ENCODE assay signal across 22 cellular contexts in the genomic region with DNA sequence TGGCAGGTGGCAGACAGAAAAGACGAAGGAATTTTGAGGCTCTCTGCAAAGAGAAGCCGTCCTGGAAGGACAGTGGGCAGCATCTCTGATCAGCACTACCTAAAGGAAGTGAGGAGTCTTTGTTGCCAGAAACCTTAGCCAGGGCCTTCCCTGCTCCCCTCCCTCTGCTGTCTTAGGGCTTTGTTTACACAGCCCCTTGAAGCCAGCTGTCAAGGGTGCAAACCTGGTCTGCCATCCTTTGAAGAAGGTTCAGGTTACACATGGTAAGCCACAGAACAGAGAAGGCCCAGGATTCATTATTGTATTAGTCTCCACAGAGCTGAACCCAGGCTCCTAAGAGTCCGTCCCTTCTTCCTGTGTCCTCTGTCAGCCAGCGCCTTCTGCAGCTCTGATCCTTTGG.
DNase-seq lines count a peak whose midpoint lies in the region; ATAC-seq lines count a peak whose summit lies in the region.
"Had no signal": no experiment of that assay in that cellular context is flagged by ENCODE, and none has a peak within 500 bp of the region (broad histone marks: within the 10 kb centered on the region; RNA-seq: fewer than 3 reads in every experiment).

No MANE protein-coding gene starts in this region.

- H2BK15ac ChIP-seq in neuronal stem cell (ENCODE audit: low read length): no peak overlapping the region

- peaks cover 0 to 9% of the 10 kb centered on the region in 2 donors for H3K4me1 ChIP-seq in neuronal stem cell (ENCODE audit: control insufficient read depth in 2 of 2, insufficient read depth in 1 of 2, low read depth in 1 of 2, low read length in 2 of 2)
- H3K4me1 ChIP-seq: breast epithelium, sigmoid colon had no signal

- no peaks in the 10 kb centered on the region for H3K79me1 ChIP-seq in neuronal stem cell (ENCODE audit: low read depth, low read length)

- no peak overlapping the region for H2AFZ ChIP-seq in neuronal stem cell (ENCODE audit: low read length)

- H3K9me3 Mint-ChIP-seq in stimulated activated naive CD8-positive, alpha-beta T cell treated with anti-CD3 and anti-CD28 coated beads, Interleukin-15, amount 100 ng/mL, for 72 hours: no peaks in the 10 kb centered on the region
- H3K9me3 Mint-ChIP-seq: activated naive CD4-positive, alpha-beta T cell treated with anti-CD3 and anti-CD28 coated beads for 36 hours; activated T-cell treated with anti-CD3 and anti-CD28 coated beads, Interleukin-2, amount 50 U/mL, for 72 hours had no signal

- no peak overlapping the region for H3K4me3 Mint-ChIP-seq in stimulated activated naive CD8-positive, alpha-beta T cell treated with anti-CD3 and anti-CD28 coated beads, Interleukin-15, amount 100 ng/mL, for 72 hours
- H3K4me3 Mint-ChIP-seq: activated CD8-positive, alpha-beta memory T cell treated with anti-CD3 and anti-CD28 coated beads, Interleukin-2, amount 10 ng/mL, durations not matched to agents 7 days and 5 days; activated naive CD4-positive, alpha-beta T cell treated with anti-CD3 and anti-CD28 coated beads for 36 hours; activated T-cell treated with anti-CD3 and anti-CD28 coated beads, Interleukin-2, amount 50 U/mL, for 72 hours had no signal

- no peak overlapping the region for H4K91ac ChIP-seq in neuronal stem cell (ENCODE audit: low read depth, low read length, poor library complexity)

- no peak overlapping the region for H3K9ac ChIP-seq in neuronal stem cell (ENCODE audit: low read depth, low read length, poor library complexity)

- peak overlapping the region; percentile 24 for H3K27ac ChIP-seq in angular gyrus (ENCODE audit: low read depth, low read length)
- no peak overlapping the region for H3K27ac ChIP-seq in neuronal stem cell (replicated peaks; ENCODE audit: low read length)
- H3K27ac ChIP-seq: breast epithelium, sigmoid colon, thyroid gland, WERI-Rb-1 had no signal

- no peak overlapping the region for H4K8ac ChIP-seq in neuronal stem cell (ENCODE audit: low read depth, low read length)

- no peak overlapping the region for H3K4me2 ChIP-seq in neuronal stem cell (ENCODE audit: insufficient read depth, low read length, poor library complexity, severe bottlenecking)

- H3K14ac ChIP-seq in neuronal stem cell (ENCODE audit: low read length): no peak overlapping the region

- no peak overlapping the region for H3K27ac Mint-ChIP-seq in stimulated activated naive CD8-positive, alpha-beta T cell treated with anti-CD3 and anti-CD28 coated beads, Interleukin-15, amount 100 ng/mL, for 72 hours
- H3K27ac Mint-ChIP-seq: activated CD8-positive, alpha-beta memory T cell treated with anti-CD3 and anti-CD28 coated beads, Interleukin-2, amount 10 ng/mL, durations not matched to agents 7 days and 5 days; activated naive CD4-positive, alpha-beta T cell treated with anti-CD3 and anti-CD28 coated beads for 36 hours; activated T-cell treated with anti-CD3 and anti-CD28 coated beads, Interleukin-2, amount 50 U/mL, for 72 hours had no signal

- H3K27me3 Mint-ChIP-seq in stimulated activated naive CD8-positive, alpha-beta T cell treated with anti-CD3 and anti-CD28 coated beads, Interleukin-15, amount 100 ng/mL, for 72 hours: no peaks in the 10 kb centered on the region

- WGBS in neuronal stem cell (ENCODE audit: extremely low coverage in 2 of 2, insufficient read length in 2 of 2, insufficient replicate concordance in 1 of 2), 2 donors: no CpG with 5 or more reads among the region's 4 CpGs

- H2BK12ac ChIP-seq in neuronal stem cell (ENCODE audit: low read length): no peak overlapping the region

- no peaks in the 10 kb centered on the region for H3K27me3 ChIP-seq in neuronal stem cell (ENCODE audit: control insufficient read depth in 3 of 3, insufficient read depth in 3 of 3, low read depth in 1 of 3, low read length in 3 of 3)
- H3K27me3 ChIP-seq: breast epithelium, sigmoid colon, thyroid gland had no signal

- H2BK5ac ChIP-seq in neuronal stem cell (ENCODE audit: low read length): no peak overlapping the region

- peak; percentile 61 for DNase-seq in DMS53 treated with DMSO at 0.1 percent for 48 hours (lab: John Stamatoyannopoulos, UW; ENCODE audit: unreplicated experiment)
- DNase-seq in NCI-H1092 treated with DMSO at 0.1 percent for 48 hours (lab: John Stamatoyannopoulos, UW): peak; percentile 65
- peak; percentile 51 for DNase-seq in NCI-H2196 (lab: John Stamatoyannopoulos, UW; ENCODE audit: unreplicated experiment)
- no peak for DNase-seq in kidney glomerular epithelial cell (lab: John Stamatoyannopoulos, UW)
- DNase-seq in NK-92 (lab: John Stamatoyannopoulos, UW; ENCODE audit: unreplicated experiment): no peak
- no peak for DNase-seq in stimulated activated naive CD8-positive, alpha-beta T cell treated with anti-CD3 and anti-CD28 coated beads, Interleukin-15, amount 100 ng/mL, for 72 hours
- no peak for DNase-seq in neuronal stem cell (ENCODE audit: low spot score)
- DNase-seq: activated CD4-positive, alpha-beta T cell treated with anti-CD3 and anti-CD28 coated beads, Interleukin-2, amount 50 U/mL, for 1 hour; activated CD8-positive, alpha-beta memory T cell treated with anti-CD3 and anti-CD28 coated beads, Interleukin-2, amount 10 ng/mL, durations not matched to agents 7 days and 5 days; activated naive CD4-positive, alpha-beta T cell treated with anti-CD3 and anti-CD28 coated beads for 36 hours; activated T-cell treated with anti-CD3 and anti-CD28 coated beads, Interleukin-2, amount 50 U/mL, for 72 hours; amniotic stem cell; C1 segment of cervical spinal cord; effector CD8-positive, alpha-beta T cell; mammary epithelial cell; NCI-H345; sigmoid colon; stimulated activated naive CD8-positive, alpha-beta T cell treated with anti-CD3 and anti-CD28 coated beads, Interleukin-15, Interleukin-2, amounts not matched to agents 100 U/mL and 50 U/mL, for 24 hours; thyroid gland; WERI-Rb-1 had no signal

- H3K18ac ChIP-seq in neuronal stem cell (ENCODE audit: low read length): no peak overlapping the region

- H2AK5ac ChIP-seq in neuronal stem cell (ENCODE audit: low read depth, low read length): no peak overlapping the region

- no peak overlapping the region for H3K4me3 ChIP-seq in neuronal stem cell (ENCODE audit: low read length in 2 of 2)
- H3K4me3 ChIP-seq: breast epithelium, sigmoid colon, thyroid gland had no signal

- no peaks in the 10 kb centered on the region for H3K4me1 Mint-ChIP-seq in stimulated activated naive CD8-positive, alpha-beta T cell treated with anti-CD3 and anti-CD28 coated beads, Interleukin-15, amount 100 ng/mL, for 72 hours
- H3K4me1 Mint-ChIP-seq: activated CD8-positive, alpha-beta memory T cell treated with anti-CD3 and anti-CD28 coated beads, Interleukin-2, amount 10 ng/mL, durations not matched to agents 7 days and 5 days had no signal

- no peaks in the 10 kb centered on the region for H3K9me3 ChIP-seq in neuronal stem cell (replicated peaks in 1 of 2; ENCODE audit: control insufficient read depth in 2 of 2, insufficient read depth in 1 of 2, low read depth in 1 of 2, low read length in 2 of 2)
- H3K9me3 ChIP-seq: breast epithelium, sigmoid colon, thyroid gland had no signal

- no peak for ATAC-seq in stimulated activated naive CD8-positive, alpha-beta T cell treated with anti-CD3 and anti-CD28 coated beads, Interleukin-15, amount 100 ng/mL, for 72 hours
- ATAC-seq: activated CD8-positive, alpha-beta memory T cell treated with anti-CD3 and anti-CD28 coated beads, Interleukin-2, amount 10 ng/mL, durations not matched to agents 7 days and 5 days; activated T-cell treated with anti-CD3 and anti-CD28 coated beads, Interleukin-2, amount 50 U/mL, for 72 hours; stimulated activated naive CD8-positive, alpha-beta T cell treated with anti-CD3 and anti-CD28 coated beads, Interleukin-15, Interleukin-2, amounts not matched to agents 100 U/mL and 50 U/mL, for 24 hours had no signal

- H3K36me3 ChIP-seq in neuronal stem cell (replicated peaks in 1 of 2; ENCODE audit: control insufficient read depth in 2 of 2, insufficient read depth in 2 of 2, low read length in 2 of 2): no peaks in the 10 kb centered on the region
- H3K36me3 ChIP-seq: breast epithelium, sigmoid colon, thyroid gland, WERI-Rb-1 had no signal

- H3K4ac ChIP-seq in neuronal stem cell (ENCODE audit: low read length): no peak overlapping the region

- H3K23ac ChIP-seq in neuronal stem cell (ENCODE audit: low read depth, low read length, poor library complexity): no peak overlapping the region

- no peak overlapping the region for H2BK120ac ChIP-seq in neuronal stem cell (ENCODE audit: low read depth, low read length)

Comparison
In these comparisons a context has a peak if more than half of its experiments do, and no peak if none do; other contexts are left out.
1. DNase-seq: peak in DMS53 treated with DMSO at 0.1 percent for 48 hours (single experiment), NCI-H1092 treated with DMSO at 0.1 percent for 48 hours (single experiment) and NCI-H2196 (single experiment); none in kidney glomerular epithelial cell (single experiment), NK-92 (single experiment), stimulated activated naive CD8-positive, alpha-beta T cell treated with anti-CD3 and anti-CD28 coated beads, Interleukin-15, amount 100 ng/mL, for 72 hours (0 of 2) and neuronal stem cell (single experiment).